ENCODE assay signal across 8 cellular contexts in the genomic region with DNA sequence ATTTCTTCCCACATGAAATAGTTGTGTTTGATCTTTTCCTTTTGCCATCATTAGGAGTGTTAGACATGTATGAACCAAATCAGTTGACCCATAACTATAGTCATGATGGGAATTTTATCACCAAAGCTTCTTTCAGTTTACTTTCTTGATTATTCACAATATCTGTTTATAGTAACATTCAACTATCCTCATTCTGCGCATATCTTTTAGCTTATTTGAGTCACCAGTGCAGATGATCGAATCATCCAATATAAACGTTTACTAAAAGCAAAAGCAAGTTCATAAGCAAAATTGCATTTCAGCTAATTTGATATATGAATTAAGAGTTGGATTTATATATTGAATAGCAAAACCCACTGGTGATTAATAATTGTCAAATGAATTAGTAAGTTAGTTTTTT.
"Had no signal": no experiment of that assay in that cellular context is flagged by ENCODE, and none has a peak within 500 bp of the region (broad histone marks: within the 10 kb centered on the region; RNA-seq: fewer than 3 reads in every experiment).

No MANE protein-coding gene starts in this region.

- FAIRE-seq: G401.6, GM12878, GM12891, GM12892, GM18507, GM19239 had no signal

- ATAC-seq: GM12878 had no signal

- H3K4me3 ChIP-seq: GM12878 had no signal

- DNase-seq: GDM1, GF-D8 had no signal
